ENCODE assay signal across 20 cellular contexts in genomic region chr6:36970892-36971842, GRCh38. TPM values are rescaled to one million over a fixed set of nuclear protein-coding genes. Genes with fewer than 3 reads are reported as not detected.
A peak's percentile ranks its signal among the peaks of the same experiment; 100 is the strongest.
DNase-seq lines count a peak whose midpoint lies in the region; ATAC-seq and TF ChIP-seq lines count a peak whose summit lies in the region.
"Had no signal": no experiment of that assay in that cellular context is flagged by ENCODE, and none has a peak within 500 bp of the region (broad histone marks: within the 10 kb centered on the region; RNA-seq: fewer than 3 reads in every experiment).

No MANE protein-coding gene starts in this region.

- H3K27me3 Mint-ChIP-seq in activated CD8-positive, alpha-beta T cell treated with anti-CD3 and anti-CD28 coated beads, Interleukin-2, amount 10 ng/mL, durations not matched to agents 7 days and 5 days (ENCODE audit: low read depth), result no peaks in the 10 kb centered on the region
- peaks cover 3% of the 10 kb centered on the region for H3K27me3 Mint-ChIP-seq in nephron progenitor cell (ENCODE audit: low read depth, poor library complexity)

- H4K20me1 ChIP-seq in SK-N-SH (ENCODE audit: insufficient read depth), result peaks cover 9% of the 10 kb centered on the region; the same call in 1 of the 2 replicates

- peak overlapping the region; percentile 3 to 39; a peak in 1 of 4 replicates for H3K27ac ChIP-seq in SK-N-SH (ENCODE audit: low read depth in 2 of 2, low read length in 1 of 2)
- H3K27ac ChIP-seq: ascending aorta, C4-2B, parathyroid adenoma, PC-9, thoracic aorta had no signal

- peak overlapping the region; percentile 57 for H3K27ac Mint-ChIP-seq in activated CD8-positive, alpha-beta T cell treated with anti-CD3 and anti-CD28 coated beads, Interleukin-2, amount 10 ng/mL, durations not matched to agents 7 days and 5 days
- peak overlapping the region; percentile 96 for H3K27ac Mint-ChIP-seq in nephron progenitor cell

- H3K4me1 Mint-ChIP-seq in activated CD8-positive, alpha-beta T cell treated with anti-CD3 and anti-CD28 coated beads, Interleukin-2, amount 10 ng/mL, durations not matched to agents 7 days and 5 days (ENCODE audit: low read depth), result no peaks in the 10 kb centered on the region
- H3K4me1 Mint-ChIP-seq in nephron progenitor cell, result peaks cover 25% of the 10 kb centered on the region

- WGBS in SK-N-SH (ENCODE audit: low lambda C conversion rate), result 89% methylated on average over 15 of the region's 17 CpGs

- POLR2A ChIA-PET in SK-N-SH (lab: Yijun Ruan, JAX), result no interaction called here
- POLR2A ChIA-PET in activated CD8-positive, alpha-beta T cell treated with anti-CD3 and anti-CD28 coated beads, Interleukin-2, amount 10 ng/mL, durations not matched to agents 7 days and 5 days (lab: Charles Lee), result interaction anchor here (1.1 kb wide), 1 partner anchor 13 kb away, joined by 4 read pairs; no protein-coding TSS in a partner anchor

- H3K4me3 ChIP-seq in SK-N-SH (ENCODE audit: low read depth in 2 of 2, low read length in 1 of 2), result no peak overlapping the region
- H3K4me3 ChIP-seq: ascending aorta, PC-9, thoracic aorta had no signal

- peaks cover 52 to 93% of the 10 kb centered on the region in 2 experiments for H3K36me3 ChIP-seq in SK-N-SH (replicated peaks in 1 of 2; ENCODE audit: control insufficient read depth in 1 of 2, insufficient read depth in 2 of 2, low read length in 1 of 2)

- H2AFZ ChIP-seq in SK-N-SH (ENCODE audit: low read depth), result no peak overlapping the region
- H2AFZ ChIP-seq: parathyroid adenoma, PC-9 had no signal

- peaks cover 86% of the 10 kb centered on the region for H3K36me3 Mint-ChIP-seq in activated CD8-positive, alpha-beta T cell treated with anti-CD3 and anti-CD28 coated beads, Interleukin-2, amount 10 ng/mL, durations not matched to agents 7 days and 5 days (ENCODE audit: low read depth)
- H3K36me3 Mint-ChIP-seq in nephron progenitor cell (ENCODE audit: low read depth), result peaks cover 58% of the 10 kb centered on the region

- no peaks in the 10 kb centered on the region for H3K4me1 ChIP-seq in SK-N-SH (ENCODE audit: control insufficient read depth in 1 of 2, insufficient read depth in 2 of 2, low read depth in 1 of 2, low read length in 1 of 2)
- H3K4me1 ChIP-seq: ascending aorta had no signal

- no peaks in the 10 kb centered on the region for H3K79me2 ChIP-seq in SK-N-SH (ENCODE audit: insufficient read depth)

- TF ChIP-seq RAD21 in SK-N-SH (IDR thresholded peaks at IDR 0.05; ENCODE audit: low read length), result no peak

- no peak for ATAC-seq in SK-N-SH treated with all-trans-retinoic acid at 6 μM for 48 hours
- no peak for ATAC-seq in activated CD8-positive, alpha-beta T cell treated with anti-CD3 and anti-CD28 coated beads, Interleukin-2, amount 10 ng/mL, durations not matched to agents 7 days and 5 days
- ATAC-seq in GM21515 (IDR thresholded peaks at IDR 0.05; ENCODE audit: unreplicated experiment), result no peak
- no peak for ATAC-seq in GM21381 (IDR thresholded peaks at IDR 0.05; ENCODE audit: unreplicated experiment)

- no peaks in the 10 kb centered on the region for H3K9me3 ChIP-seq in SK-N-SH
- H3K9me3 ChIP-seq: ascending aorta, thoracic aorta had no signal

- no peaks in the 10 kb centered on the region for H3K27me3 ChIP-seq in SK-N-SH (ENCODE audit: insufficient read depth)
- H3K27me3 ChIP-seq: ascending aorta had no signal

- H3K9ac ChIP-seq in SK-N-SH, result no peak overlapping the region
- H3K9ac ChIP-seq: parathyroid adenoma had no signal

- no peak overlapping the region for H3K4me3 Mint-ChIP-seq in activated CD8-positive, alpha-beta T cell treated with anti-CD3 and anti-CD28 coated beads, Interleukin-2, amount 10 ng/mL, durations not matched to agents 7 days and 5 days
- no peak overlapping the region for H3K4me3 Mint-ChIP-seq in nephron progenitor cell

- DNase-seq in SK-N-SH (no peak), DMS79 (lab: John Stamatoyannopoulos, UW) (peak; percentile 63), nephron progenitor cell (no peak), RPMI8226 (no peak)
- DNase-seq in activated CD8-positive, alpha-beta T cell treated with anti-CD3 and anti-CD28 coated beads, Interleukin-2, amount 10 ng/mL, durations not matched to agents 7 days and 5 days, result no peak
- DNase-seq: activated gamma-delta T cell; foreskin melanocyte; KG1; NCI-H2081 treated with DMSO at 0.1 percent for 48 hours; PC-9; stimulated activated CD4-positive, alpha-beta T cell treated with anti-CD3 and anti-CD28 coated beads, Interleukin-4, amount 100 ng/mL, for 4 hours; stimulated activated CD8-positive, alpha-beta memory T cell treated with anti-CD3 and anti-CD28 coated beads, Interleukin-4, amount 100 ng/mL, for 48 hours had no signal

- H3K4me2 ChIP-seq in SK-N-SH, result no peak overlapping the region
- H3K4me2 ChIP-seq: PC-9 had no signal

- CTCF ChIA-PET in SK-N-SH (lab: Yijun Ruan, JAX), result interaction anchor here (1.2 to 4.3 kb wide), 2 partner anchors 47 to 86 kb away, joined by 5 to 13 read pairs; no protein-coding TSS in a partner anchor
- CTCF ChIA-PET in activated CD8-positive, alpha-beta T cell treated with anti-CD3 and anti-CD28 coated beads, Interleukin-2, amount 10 ng/mL, durations not matched to agents 7 days and 5 days (lab: Charles Lee), result interaction anchor here (2.3 kb wide), 1 partner anchor 15 kb away, joined by 9 read pairs; the partner anchor contains the start of gene PI16

- no peak for TF ChIP-seq EP300 in SK-N-SH (IDR thresholded peaks at IDR 0.05; ENCODE audit: borderline replicate concordance in 1 of 2, low read depth in 1 of 2, low read length in 1 of 2)

- H3F3A ChIP-seq in SK-N-SH (replicated peaks; ENCODE audit: insufficient read depth), result peaks cover 10% of the 10 kb centered on the region

- H3K9me3 Mint-ChIP-seq in activated CD8-positive, alpha-beta T cell treated with anti-CD3 and anti-CD28 coated beads, Interleukin-2, amount 10 ng/mL, durations not matched to agents 7 days and 5 days (ENCODE audit: insufficient read depth), result no peaks in the 10 kb centered on the region
- H3K9me3 Mint-ChIP-seq in nephron progenitor cell, result no peaks in the 10 kb centered on the region

- TF ChIP-seq CTCF in SK-N-SH (IDR thresholded peaks at IDR 0.05) (no peak), nephron progenitor cell (IDR thresholded peaks at IDR 0.05) (no peak)

- H3K9me2 ChIP-seq in SK-N-SH, result no peaks in the 10 kb centered on the region

TF ChIP-seq in SK-N-SH, 30 proteins besides CTCF, POLR2A, EP300 and RAD21 (continues in another document):
- no peak for TF ChIP-seq GABPA (IDR thresholded peaks at IDR 0.05; ENCODE audit: low read depth)
- no peak for TF ChIP-seq USF1 (IDR thresholded peaks at IDR 0.05; ENCODE audit: borderline replicate concordance, low read depth)
- TF ChIP-seq NFIC (IDR thresholded peaks at IDR 0.05; ENCODE audit: borderline replicate concordance), result no peak
- no peak for TF ChIP-seq FOSL2 (IDR thresholded peaks at IDR 0.05; ENCODE audit: borderline replicate concordance, low read depth)
- no peak for TF ChIP-seq TEAD4 (IDR thresholded peaks at IDR 0.05; ENCODE audit: borderline replicate concordance, insufficient read depth)

TF ChIP-seq in SK-N-SH treated with all-trans-retinoic acid at 6 μM for 48 hours, 23 proteins besides CTCF, POLR2A, EP300 and RAD21:
- no peak for TF ChIP-seq BACH2 (CRISPR knock-in tag; IDR thresholded peaks at IDR 0.05; ENCODE audit: borderline replicate concordance)

RNA-seq across cellular contexts. Expression of gene MTCH1, which starts 14.8 kb away (rescaled TPM):
- polyA plus RNA-seq in SK-N-SH (2012; rRNA removed), result 137 and 151 TPM in 2 replicates
- 105 and 130 TPM in 2 replicates for polyA plus RNA-seq in SK-N-SH (2012; cell fraction: cytosol; rRNA removed)
- 211 and 216 TPM in 2 replicates for polyA plus RNA-seq in SK-N-SH (2012; cell fraction: nucleus; rRNA removed)
- total RNA-seq in activated CD8-positive, alpha-beta T cell treated with anti-CD3 and anti-CD28 coated beads, Interleukin-2, amount 10 ng/mL, durations not matched to agents 7 days and 5 days, result 100 to 1,000 TPM; 117 to 122 TPM

RNA-seq across cellular contexts. Expression of gene PI16, which starts 16.6 kb away (rescaled TPM):
- polyA plus RNA-seq in SK-N-SH (2012; rRNA removed), result 0.02 TPM in 1 of 2 replicates, not detected in the other
- polyA plus RNA-seq in SK-N-SH (2012; cell fraction: cytosol; rRNA removed), result not detected in 2 replicates
- 0.15 and 0.17 TPM in 2 replicates for polyA plus RNA-seq in SK-N-SH (2012; cell fraction: nucleus; rRNA removed)
- total RNA-seq in activated CD8-positive, alpha-beta T cell treated with anti-CD3 and anti-CD28 coated beads, Interleukin-2, amount 10 ng/mL, durations not matched to agents 7 days and 5 days, result under 1 TPM in 1 of 2 experiments, not detected in 1; 0.63 TPM

RNA-seq across cellular contexts. Expression of gene FGD2, which starts 34.3 kb away (rescaled TPM):
- not detected in 2 replicates for polyA plus RNA-seq in SK-N-SH (2012; rRNA removed)
- 0.01 TPM in 1 of 2 replicates, not detected in the other for polyA plus RNA-seq in SK-N-SH (2012; cell fraction: cytosol; rRNA removed)
- polyA plus RNA-seq in SK-N-SH (2012; cell fraction: nucleus; rRNA removed), result 0.13 and 0.16 TPM in 2 replicates
- total RNA-seq in activated CD8-positive, alpha-beta T cell treated with anti-CD3 and anti-CD28 coated beads, Interleukin-2, amount 10 ng/mL, durations not matched to agents 7 days and 5 days, result 10 to 100 TPM; 10.1 to 12.1 TPM
- total RNA-seq: A172 had no signal
